9 cellular contexts compared by ENCODE assay signal in genomic region chr19:49818691-49819331, GRCh38. TPM values are rescaled to one million over a fixed set of nuclear protein-coding genes. Genes with fewer than 3 reads are reported as not detected.
DNase-seq lines count a peak whose midpoint lies in the region; ATAC-seq, FAIRE-seq and TF ChIP-seq lines count a peak whose summit lies in the region.
"Had no signal": no experiment of that assay in that cellular context is flagged by ENCODE, and none has a peak within 500 bp of the region (broad histone marks: within the 10 kb centered on the region; RNA-seq: fewer than 3 reads in every experiment).

No MANE protein-coding gene starts in this region.

- no peak for TF ChIP-seq POLR2A in testis (IDR thresholded peaks at IDR 0.05)

- H3K4me3 ChIP-seq in keratinocyte (ENCODE audit: control insufficient read depth in 2 of 3, extremely low read depth in 1 of 3, insufficient read depth in 2 of 3, low read depth in 1 of 3, low read length in 3 of 3) (peak overlapping the region; percentile 84 to 99 (median 98)), testis (peak overlapping the region; percentile 78 to 92)

- H3K27ac Mint-ChIP-seq in T-helper 2 cell treated with Interferon-gamma antibody and Interleukin-4, amounts not matched to agents 5 μg/mL and 100 μg/mL, for 36 hours, result peak overlapping the region; percentile 93
- H3K27ac Mint-ChIP-seq in activated T-helper 2 cell treated with anti-CD3 and anti-CD28 coated beads, Interferon-gamma antibody, Interleukin-2, Interleukin-4, amounts not matched to agents 10 μg/mL and 5 μg/mL and 100 μg/mL, durations not matched to agents 14 hours and 24 hours and 36 hours, result peak overlapping the region; percentile 93

- DNase-seq in T-helper 2 cell treated with Interferon-gamma antibody and Interleukin-4, amounts not matched to agents 5 μg/mL and 100 μg/mL, for 36 hours (ENCODE audit: low spot score), result no peak
- DNase-seq in T-helper 2 cell (no peak), keratinocyte (ENCODE audit: low read depth, low spot score) (no peak), testis (no peak), NCI-H1417 (lab: John Stamatoyannopoulos, UW) (no peak)
- no peak for DNase-seq in activated T-helper 2 cell treated with anti-CD3 and anti-CD28 coated beads, Interferon-gamma antibody, Interleukin-2, Interleukin-4, amounts not matched to agents 10 μg/mL and 5 μg/mL and 100 μg/mL, durations not matched to agents 14 hours and 24 hours and 36 hours (ENCODE audit: low spot score)

- no peak for TF ChIP-seq CTCF in keratinocyte (optimal IDR thresholded peaks at IDR 0.05 in 1 of 3, IDR thresholded peaks at IDR 0.05 in 1 of 3, conservative IDR thresholded peaks at IDR 0.05 in 1 of 3; ENCODE audit: extremely low read depth in 1 of 3, insufficient read depth in 2 of 3, low read length in 3 of 3)
- no peak for TF ChIP-seq CTCF in testis (IDR thresholded peaks at IDR 0.05)

- no peaks in the 10 kb centered on the region for H3K9me3 Mint-ChIP-seq in T-helper 2 cell treated with Interferon-gamma antibody and Interleukin-4, amounts not matched to agents 5 μg/mL and 100 μg/mL, for 36 hours
- no peaks in the 10 kb centered on the region for H3K9me3 Mint-ChIP-seq in activated T-helper 2 cell treated with anti-CD3 and anti-CD28 coated beads, Interferon-gamma antibody, Interleukin-2, Interleukin-4, amounts not matched to agents 10 μg/mL and 5 μg/mL and 100 μg/mL, durations not matched to agents 14 hours and 24 hours and 36 hours

- no peak for ATAC-seq in HG03571 (IDR thresholded peaks at IDR 0.05; ENCODE audit: unreplicated experiment)
- ATAC-seq in HG03135 (IDR thresholded peaks at IDR 0.05; ENCODE audit: unreplicated experiment), result no peak

- H3K27me3 ChIP-seq in keratinocyte (ENCODE audit: control insufficient read depth, extremely low read depth, insufficient read depth, low read length) (no peaks in the 10 kb centered on the region), testis (no peaks in the 10 kb centered on the region)

- dilution Hi-C loops in keratinocyte (cut with MboI; ENCODE audit: extremely low pct_ligation_motif_present, low sequenced_read_pairs), result no loop called here

- peaks cover 6 to 7% of the 10 kb centered on the region in 2 experiments for H3K36me3 ChIP-seq in keratinocyte (ENCODE audit: control insufficient read depth in 2 of 2, extremely low read depth in 1 of 2, insufficient read depth in 2 of 2, low read length in 2 of 2)
- H3K36me3 ChIP-seq in testis (ENCODE audit: low read depth, missing control alignments), result no peaks in the 10 kb centered on the region

- intact Hi-C loops in activated T-helper 2 cell treated with anti-CD3 and anti-CD28 coated beads, Interferon-gamma antibody, Interleukin-2, Interleukin-4, amounts not matched to agents 10 μg/mL and 5 μg/mL and 100 μg/mL, durations not matched to agents 14 hours and 24 hours and 36 hours (cut with micrococcal nuclease), result loop anchor here (10.0 kb wide), 1 partner anchor 154 kb away; the partner anchor contains the start of genes BCL2L12 and IRF3
- intact Hi-C loops in testis (cut with DNase I; ENCODE audit: low total_unique reads), result no loop called here

- H3K36me3 Mint-ChIP-seq in T-helper 2 cell treated with Interferon-gamma antibody and Interleukin-4, amounts not matched to agents 5 μg/mL and 100 μg/mL, for 36 hours (ENCODE audit: low read depth), result peaks cover 16% of the 10 kb centered on the region
- peaks cover 13% of the 10 kb centered on the region for H3K36me3 Mint-ChIP-seq in activated T-helper 2 cell treated with anti-CD3 and anti-CD28 coated beads, Interferon-gamma antibody, Interleukin-2, Interleukin-4, amounts not matched to agents 10 μg/mL and 5 μg/mL and 100 μg/mL, durations not matched to agents 14 hours and 24 hours and 36 hours (ENCODE audit: low read depth)

- H3K4me2 ChIP-seq in keratinocyte (ENCODE audit: control insufficient read depth, extremely low read depth, insufficient read depth, low read depth, low read length), result peak overlapping the region; percentile 80

- H3K9ac ChIP-seq in keratinocyte (ENCODE audit: control insufficient read depth, extremely low read depth, insufficient read depth, low read length), result peak overlapping the region; percentile 97

- peak overlapping the region; percentile 93 for H3K4me3 Mint-ChIP-seq in T-helper 2 cell treated with Interferon-gamma antibody and Interleukin-4, amounts not matched to agents 5 μg/mL and 100 μg/mL, for 36 hours
- H3K4me3 Mint-ChIP-seq in activated T-helper 2 cell treated with anti-CD3 and anti-CD28 coated beads, Interferon-gamma antibody, Interleukin-2, Interleukin-4, amounts not matched to agents 10 μg/mL and 5 μg/mL and 100 μg/mL, durations not matched to agents 14 hours and 24 hours and 36 hours (ENCODE audit: low read depth), result peak overlapping the region; percentile 93

- H3K27ac ChIP-seq in keratinocyte (ENCODE audit: control insufficient read depth, insufficient read depth, low read length) (peak overlapping the region; percentile 99), testis (peak overlapping the region; percentile 95 to 98)

- H3K9me3 ChIP-seq in keratinocyte (ENCODE audit: control insufficient read depth, low read depth, low read length) (no peaks in the 10 kb centered on the region), testis (no peaks in the 10 kb centered on the region)

- peak overlapping the region; percentile 98 for H2AFZ ChIP-seq in keratinocyte (ENCODE audit: control insufficient read depth, low read length)

- 11 to 26% methylated on average over 13 to 14 of the region's 14 CpGs for WGBS in testis, 2 donors

- peaks cover 32% of the 10 kb centered on the region for H3K79me2 ChIP-seq in keratinocyte (ENCODE audit: control insufficient read depth, insufficient read depth, low read length)

- H3K4me1 Mint-ChIP-seq in T-helper 2 cell treated with Interferon-gamma antibody and Interleukin-4, amounts not matched to agents 5 μg/mL and 100 μg/mL, for 36 hours (ENCODE audit: low read depth), result peaks cover 21% of the 10 kb centered on the region
- H3K4me1 Mint-ChIP-seq in activated T-helper 2 cell treated with anti-CD3 and anti-CD28 coated beads, Interferon-gamma antibody, Interleukin-2, Interleukin-4, amounts not matched to agents 10 μg/mL and 5 μg/mL and 100 μg/mL, durations not matched to agents 14 hours and 24 hours and 36 hours (ENCODE audit: low read depth), result peaks cover 10% of the 10 kb centered on the region

- H3K27me3 Mint-ChIP-seq in T-helper 2 cell treated with Interferon-gamma antibody and Interleukin-4, amounts not matched to agents 5 μg/mL and 100 μg/mL, for 36 hours (ENCODE audit: low read depth), result no peaks in the 10 kb centered on the region
- H3K27me3 Mint-ChIP-seq in activated T-helper 2 cell treated with anti-CD3 and anti-CD28 coated beads, Interferon-gamma antibody, Interleukin-2, Interleukin-4, amounts not matched to agents 10 μg/mL and 5 μg/mL and 100 μg/mL, durations not matched to agents 14 hours and 24 hours and 36 hours (ENCODE audit: low read depth), result no peaks in the 10 kb centered on the region

- no peaks in the 10 kb centered on the region for H4K20me1 ChIP-seq in keratinocyte (ENCODE audit: control insufficient read depth, extremely low read depth, insufficient read depth, low read length)

- no peak for FAIRE-seq in keratinocyte (lab: Jason Lieb, UNC)
- FAIRE-seq: G401.6 had no signal

- H3K4me1 ChIP-seq in keratinocyte (ENCODE audit: control insufficient read depth, extremely low read depth, insufficient read depth, low read length) (peaks cover 16% of the 10 kb centered on the region), testis (peaks cover 27% of the 10 kb centered on the region)

- no peaks in the 10 kb centered on the region for H3K9me1 ChIP-seq in keratinocyte (ENCODE audit: control insufficient read depth, extremely low read depth, insufficient read depth, low read length)

RNA-seq across cellular contexts. Expression of gene MED25, which starts 0.7 kb away (rescaled TPM):
- 44.0 and 49.6 TPM in 2 replicates for total RNA-seq in activated T-helper 2 cell treated with anti-CD3 and anti-CD28 coated beads, Interferon-gamma antibody, Interleukin-2, Interleukin-4, amounts not matched to agents 10 μg/mL and 5 μg/mL and 100 μg/mL, durations not matched to agents 14 hours and 24 hours and 36 hours
- 12.5 to 37.0 TPM (median 13.9 TPM) in 3 replicates for polyA plus RNA-seq in keratinocyte
- polyA plus RNA-seq in keratinocyte (2011; ENCODE audit: low read depth), result 20.1 TPM
- polyA plus RNA-seq in keratinocyte (2011; cell fraction: cytosol; rRNA removed), result 20.7 and 27.7 TPM in 2 replicates
- polyA plus RNA-seq in keratinocyte (2011; cell fraction: nucleus; rRNA removed), result 58.1 and 61.4 TPM in 2 replicates
- polyA plus RNA-seq in keratinocyte (2012; ENCODE audit: low replicate concordance), result 27.4 and 33.9 TPM in 2 replicates
- polyA minus RNA-seq in keratinocyte, result 22.8 to 132 TPM (median 30.2 TPM) in 3 replicates
- polyA minus RNA-seq in keratinocyte (2011; cell fraction: cytosol; rRNA and poly(A)+ RNA removed), result 34.0 TPM
- 20.8 and 31.6 TPM in 2 replicates for polyA minus RNA-seq in keratinocyte (2011; cell fraction: nucleus; rRNA and poly(A)+ RNA removed)
- total RNA-seq in testis, result 100 to 1,000 TPM; 244 to 246 TPM
- polyA plus RNA-seq in testis (ENCODE audit: insufficient read depth, low read depth, low replicate concordance), result 156 TPM

RNA-seq across cellular contexts. Expression of gene FUZ, which starts 5.7 kb away (rescaled TPM):
- 13.0 and 13.6 TPM in 2 replicates for total RNA-seq in activated T-helper 2 cell treated with anti-CD3 and anti-CD28 coated beads, Interferon-gamma antibody, Interleukin-2, Interleukin-4, amounts not matched to agents 10 μg/mL and 5 μg/mL and 100 μg/mL, durations not matched to agents 14 hours and 24 hours and 36 hours
- 2.6 to 4.7 TPM (median 3.7 TPM) in 3 replicates for polyA plus RNA-seq in keratinocyte
- polyA plus RNA-seq in keratinocyte (2011; ENCODE audit: low read depth), result 1.1 TPM
- polyA plus RNA-seq in keratinocyte (2011; cell fraction: cytosol; rRNA removed), result 2.1 and 4.0 TPM in 2 replicates
- polyA plus RNA-seq in keratinocyte (2011; cell fraction: nucleus; rRNA removed), result 3.8 and 4.3 TPM in 2 replicates
- polyA plus RNA-seq in keratinocyte (2012; ENCODE audit: low replicate concordance), result 3.8 and 5.1 TPM in 2 replicates
- 1.9 to 4.9 TPM (median 2.9 TPM) in 3 replicates for polyA minus RNA-seq in keratinocyte
- 3.6 TPM for polyA minus RNA-seq in keratinocyte (2011; cell fraction: cytosol; rRNA and poly(A)+ RNA removed)
- 0.74 and 4.3 TPM in 2 replicates for polyA minus RNA-seq in keratinocyte (2011; cell fraction: nucleus; rRNA and poly(A)+ RNA removed)
- total RNA-seq in testis, result 100 to 1,000 TPM in 1 of 2 donors, 10 to 100 TPM in 1; 56.0 to 101 TPM
- 98.0 TPM for polyA plus RNA-seq in testis (ENCODE audit: insufficient read depth, low read depth, low replicate concordance)

RNA-seq across cellular contexts. Expression of gene PTOV1, which starts 32.1 kb away (rescaled TPM):
- total RNA-seq in activated T-helper 2 cell treated with anti-CD3 and anti-CD28 coated beads, Interferon-gamma antibody, Interleukin-2, Interleukin-4, amounts not matched to agents 10 μg/mL and 5 μg/mL and 100 μg/mL, durations not matched to agents 14 hours and 24 hours and 36 hours, result 127 and 134 TPM in 2 replicates
- polyA plus RNA-seq in keratinocyte, result 22.9 to 49.0 TPM (median 32.1 TPM) in 3 replicates
- polyA plus RNA-seq in keratinocyte (2011; ENCODE audit: low read depth), result 54.8 TPM
- polyA plus RNA-seq in keratinocyte (2011; cell fraction: cytosol; rRNA removed), result 22.2 and 39.2 TPM in 2 replicates
- 59.3 and 74.1 TPM in 2 replicates for polyA plus RNA-seq in keratinocyte (2011; cell fraction: nucleus; rRNA removed)
- polyA plus RNA-seq in keratinocyte (2012; ENCODE audit: low replicate concordance), result 74.8 and 79.1 TPM in 2 replicates
- 39.9 to 100 TPM (median 40.4 TPM) in 3 replicates for polyA minus RNA-seq in keratinocyte
- 84.6 TPM for polyA minus RNA-seq in keratinocyte (2011; cell fraction: cytosol; rRNA and poly(A)+ RNA removed)
- 26.4 and 29.0 TPM in 2 replicates for polyA minus RNA-seq in keratinocyte (2011; cell fraction: nucleus; rRNA and poly(A)+ RNA removed)
- 100 to 1,000 TPM; 257 to 260 TPM for total RNA-seq in testis
- polyA plus RNA-seq in testis (ENCODE audit: insufficient read depth, low read depth, low replicate concordance), result 235 TPM

RNA-seq across cellular contexts. Expression of gene PNKP, which starts 48.6 kb away (rescaled TPM):
- 111 and 117 TPM in 2 replicates for total RNA-seq in activated T-helper 2 cell treated with anti-CD3 and anti-CD28 coated beads, Interferon-gamma antibody, Interleukin-2, Interleukin-4, amounts not matched to agents 10 μg/mL and 5 μg/mL and 100 μg/mL, durations not matched to agents 14 hours and 24 hours and 36 hours
- 19.3 to 26.4 TPM (median 19.6 TPM) in 3 replicates for polyA plus RNA-seq in keratinocyte
- polyA plus RNA-seq in keratinocyte (2011; ENCODE audit: low read depth), result 12.0 TPM
- 6.5 and 15.1 TPM in 2 replicates for polyA plus RNA-seq in keratinocyte (2011; cell fraction: cytosol; rRNA removed)
- 58.6 and 72.5 TPM in 2 replicates for polyA plus RNA-seq in keratinocyte (2011; cell fraction: nucleus; rRNA removed)
- polyA plus RNA-seq in keratinocyte (2012; ENCODE audit: low replicate concordance), result 20.7 and 36.0 TPM in 2 replicates
- polyA minus RNA-seq in keratinocyte, result 12.3 to 38.4 TPM (median 17.5 TPM) in 3 replicates
- 22.1 TPM for polyA minus RNA-seq in keratinocyte (2011; cell fraction: cytosol; rRNA and poly(A)+ RNA removed)
- 29.1 and 33.6 TPM in 2 replicates for polyA minus RNA-seq in keratinocyte (2011; cell fraction: nucleus; rRNA and poly(A)+ RNA removed)
- total RNA-seq in testis, result 100 to 1,000 TPM; 110 to 125 TPM
- 45.5 TPM for polyA plus RNA-seq in testis (ENCODE audit: insufficient read depth, low read depth, low replicate concordance)

RNA-seq across cellular contexts. Expression of gene AP2A1, which starts 52.0 kb away (rescaled TPM):
- 61.9 and 65.4 TPM in 2 replicates for total RNA-seq in activated T-helper 2 cell treated with anti-CD3 and anti-CD28 coated beads, Interferon-gamma antibody, Interleukin-2, Interleukin-4, amounts not matched to agents 10 μg/mL and 5 μg/mL and 100 μg/mL, durations not matched to agents 14 hours and 24 hours and 36 hours
- polyA plus RNA-seq in keratinocyte (36.7 to 67.7 TPM (median 52.7 TPM) in 3 replicates), testis (ENCODE audit: insufficient read depth, low read depth, low replicate concordance) (226 TPM)
- 31.9 TPM for polyA plus RNA-seq in keratinocyte (2011; ENCODE audit: low read depth)
- polyA plus RNA-seq in keratinocyte (2011; cell fraction: cytosol; rRNA removed), result 44.9 and 111 TPM in 2 replicates
- 80.4 and 106 TPM in 2 replicates for polyA plus RNA-seq in keratinocyte (2011; cell fraction: nucleus; rRNA removed)
- polyA plus RNA-seq in keratinocyte (2012; ENCODE audit: low replicate concordance), result 49.2 and 87.1 TPM in 2 replicates
- 92.8 to 146 TPM (median 95.8 TPM) in 3 replicates for polyA minus RNA-seq in keratinocyte
- 188 TPM for polyA minus RNA-seq in keratinocyte (2011; cell fraction: cytosol; rRNA and poly(A)+ RNA removed)
- 88.5 and 96.2 TPM in 2 replicates for polyA minus RNA-seq in keratinocyte (2011; cell fraction: nucleus; rRNA and poly(A)+ RNA removed)
- total RNA-seq in testis, result 100 to 1,000 TPM; 301 to 358 TPM
